1 cellular context compared by ENCODE assay signal in the genomic region with DNA sequence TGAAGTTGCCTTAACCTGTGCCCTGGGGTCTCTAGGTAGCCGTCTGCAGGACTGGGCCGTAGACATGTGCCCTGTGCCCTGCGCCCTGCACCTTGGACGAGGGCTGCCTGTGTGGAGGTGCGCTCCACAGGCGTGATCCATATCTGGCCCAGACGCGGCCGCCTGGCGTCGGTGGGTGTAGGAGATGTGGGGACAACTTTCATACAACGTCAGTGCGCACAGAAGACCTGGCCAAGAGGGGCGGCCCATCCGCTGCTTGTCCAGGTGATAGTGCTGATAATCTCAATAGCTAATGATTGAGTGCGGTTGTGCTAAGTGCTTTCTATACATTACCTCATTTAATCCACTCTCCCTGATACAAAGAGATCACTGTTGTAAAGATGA.
TF ChIP-seq lines count a peak whose summit lies in the region.

No MANE protein-coding gene starts in this region.

TF ChIP-seq in GM12878, 131 proteins besides CTCF, POLR2A, EP300 and RAD21:
- TF ChIP-seq, protein P1, sequence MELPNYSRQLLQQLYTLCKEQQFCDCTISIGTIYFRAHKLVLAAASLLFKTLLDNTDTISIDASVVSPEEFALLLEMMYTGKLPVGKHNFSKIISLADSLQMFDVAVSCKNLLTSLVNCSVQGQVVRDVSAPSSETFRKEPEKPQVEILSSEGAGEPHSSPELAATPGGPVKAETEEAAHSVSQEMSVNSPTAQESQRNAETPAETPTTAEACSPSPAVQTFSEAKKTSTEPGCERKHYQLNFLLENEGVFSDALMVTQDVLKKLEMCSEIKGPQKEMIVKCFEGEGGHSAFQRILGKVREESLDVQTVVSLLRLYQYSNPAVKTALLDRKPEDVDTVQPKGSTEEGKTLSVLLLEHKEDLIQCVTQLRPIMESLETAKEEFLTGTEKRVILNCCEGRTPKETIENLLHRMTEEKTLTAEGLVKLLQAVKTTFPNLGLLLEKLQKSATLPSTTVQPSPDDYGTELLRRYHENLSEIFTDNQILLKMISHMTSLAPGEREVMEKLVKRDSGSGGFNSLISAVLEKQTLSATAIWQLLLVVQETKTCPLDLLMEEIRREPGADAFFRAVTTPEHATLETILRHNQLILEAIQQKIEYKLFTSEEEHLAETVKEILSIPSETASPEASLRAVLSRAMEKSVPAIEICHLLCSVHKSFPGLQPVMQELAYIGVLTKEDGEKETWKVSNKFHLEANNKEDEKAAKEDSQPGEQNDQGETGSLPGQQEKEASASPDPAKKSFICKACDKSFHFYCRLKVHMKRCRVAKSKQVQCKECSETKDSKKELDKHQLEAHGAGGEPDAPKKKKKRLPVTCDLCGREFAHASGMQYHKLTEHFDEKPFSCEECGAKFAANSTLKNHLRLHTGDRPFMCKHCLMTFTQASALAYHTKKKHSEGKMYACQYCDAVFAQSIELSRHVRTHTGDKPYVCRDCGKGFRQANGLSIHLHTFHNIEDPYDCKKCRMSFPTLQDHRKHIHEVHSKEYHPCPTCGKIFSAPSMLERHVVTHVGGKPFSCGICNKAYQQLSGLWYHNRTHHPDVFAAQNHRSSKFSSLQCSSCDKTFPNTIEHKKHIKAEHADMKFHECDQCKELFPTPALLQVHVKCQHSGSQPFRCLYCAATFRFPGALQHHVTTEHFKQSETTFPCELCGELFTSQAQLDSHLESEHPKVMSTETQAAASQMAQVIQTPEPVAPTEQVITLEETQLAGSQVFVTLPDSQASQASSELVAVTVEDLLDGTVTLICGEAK (IDR thresholded peaks at IDR 0.05; ENCODE audit: borderline replicate concordance): peak; percentile 16; the same call in 1 of the 2 replicates
- TF ChIP-seq MXI1 (IDR thresholded peaks at IDR 0.05; ENCODE audit: low read depth, low read length) (no peak), IKZF1 (conservative IDR thresholded peaks at IDR 0.05) (no peak), ZBTB4 (CRISPR knock-in tag; IDR thresholded peaks at IDR 0.05) (no peak), ZNF24 (IDR thresholded peaks at IDR 0.05) (no peak)
- TF ChIP-seq, protein P2, sequence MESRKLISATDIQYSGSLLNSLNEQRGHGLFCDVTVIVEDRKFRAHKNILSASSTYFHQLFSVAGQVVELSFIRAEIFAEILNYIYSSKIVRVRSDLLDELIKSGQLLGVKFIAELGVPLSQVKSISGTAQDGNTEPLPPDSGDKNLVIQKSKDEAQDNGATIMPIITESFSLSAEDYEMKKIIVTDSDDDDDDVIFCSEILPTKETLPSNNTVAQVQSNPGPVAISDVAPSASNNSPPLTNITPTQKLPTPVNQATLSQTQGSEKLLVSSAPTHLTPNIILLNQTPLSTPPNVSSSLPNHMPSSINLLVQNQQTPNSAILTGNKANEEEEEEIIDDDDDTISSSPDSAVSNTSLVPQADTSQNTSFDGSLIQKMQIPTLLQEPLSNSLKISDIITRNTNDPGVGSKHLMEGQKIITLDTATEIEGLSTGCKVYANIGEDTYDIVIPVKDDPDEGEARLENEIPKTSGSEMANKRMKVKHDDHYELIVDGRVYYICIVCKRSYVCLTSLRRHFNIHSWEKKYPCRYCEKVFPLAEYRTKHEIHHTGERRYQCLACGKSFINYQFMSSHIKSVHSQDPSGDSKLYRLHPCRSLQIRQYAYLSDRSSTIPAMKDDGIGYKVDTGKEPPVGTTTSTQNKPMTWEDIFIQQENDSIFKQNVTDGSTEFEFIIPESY (IDR thresholded peaks at IDR 0.05): peak; percentile 48; the same call in 1 of the 2 replicates
- TF ChIP-seq, protein P3, sequence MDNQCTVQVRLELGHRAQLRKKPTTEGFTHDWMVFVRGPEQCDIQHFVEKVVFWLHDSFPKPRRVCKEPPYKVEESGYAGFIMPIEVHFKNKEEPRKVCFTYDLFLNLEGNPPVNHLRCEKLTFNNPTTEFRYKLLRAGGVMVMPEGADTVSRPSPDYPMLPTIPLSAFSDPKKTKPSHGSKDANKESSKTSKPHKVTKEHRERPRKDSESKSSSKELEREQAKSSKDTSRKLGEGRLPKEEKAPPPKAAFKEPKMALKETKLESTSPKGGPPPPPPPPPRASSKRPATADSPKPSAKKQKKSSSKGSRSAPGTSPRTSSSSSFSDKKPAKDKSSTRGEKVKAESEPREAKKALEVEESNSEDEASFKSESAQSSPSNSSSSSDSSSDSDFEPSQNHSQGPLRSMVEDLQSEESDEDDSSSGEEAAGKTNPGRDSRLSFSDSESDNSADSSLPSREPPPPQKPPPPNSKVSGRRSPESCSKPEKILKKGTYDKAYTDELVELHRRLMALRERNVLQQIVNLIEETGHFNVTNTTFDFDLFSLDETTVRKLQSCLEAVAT (IDR thresholded peaks at IDR 0.05): peak; percentile 97
- TF ChIP-seq, protein P4, sequence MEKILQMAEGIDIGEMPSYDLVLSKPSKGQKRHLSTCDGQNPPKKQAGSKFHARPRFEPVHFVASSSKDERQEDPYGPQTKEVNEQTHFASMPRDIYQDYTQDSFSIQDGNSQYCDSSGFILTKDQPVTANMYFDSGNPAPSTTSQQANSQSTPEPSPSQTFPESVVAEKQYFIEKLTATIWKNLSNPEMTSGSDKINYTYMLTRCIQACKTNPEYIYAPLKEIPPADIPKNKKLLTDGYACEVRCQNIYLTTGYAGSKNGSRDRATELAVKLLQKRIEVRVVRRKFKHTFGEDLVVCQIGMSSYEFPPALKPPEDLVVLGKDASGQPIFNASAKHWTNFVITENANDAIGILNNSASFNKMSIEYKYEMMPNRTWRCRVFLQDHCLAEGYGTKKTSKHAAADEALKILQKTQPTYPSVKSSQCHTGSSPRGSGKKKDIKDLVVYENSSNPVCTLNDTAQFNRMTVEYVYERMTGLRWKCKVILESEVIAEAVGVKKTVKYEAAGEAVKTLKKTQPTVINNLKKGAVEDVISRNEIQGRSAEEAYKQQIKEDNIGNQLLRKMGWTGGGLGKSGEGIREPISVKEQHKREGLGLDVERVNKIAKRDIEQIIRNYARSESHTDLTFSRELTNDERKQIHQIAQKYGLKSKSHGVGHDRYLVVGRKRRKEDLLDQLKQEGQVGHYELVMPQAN (conservative IDR thresholded peaks at IDR 0.05): 0 out of 2 replicates have a peak, but pooled peaks have one; percentile 6
TF ChIP-seq in GM12878: peak in this region for 4.
